1 cellular context compared by ENCODE assay signal in the genomic region with DNA sequence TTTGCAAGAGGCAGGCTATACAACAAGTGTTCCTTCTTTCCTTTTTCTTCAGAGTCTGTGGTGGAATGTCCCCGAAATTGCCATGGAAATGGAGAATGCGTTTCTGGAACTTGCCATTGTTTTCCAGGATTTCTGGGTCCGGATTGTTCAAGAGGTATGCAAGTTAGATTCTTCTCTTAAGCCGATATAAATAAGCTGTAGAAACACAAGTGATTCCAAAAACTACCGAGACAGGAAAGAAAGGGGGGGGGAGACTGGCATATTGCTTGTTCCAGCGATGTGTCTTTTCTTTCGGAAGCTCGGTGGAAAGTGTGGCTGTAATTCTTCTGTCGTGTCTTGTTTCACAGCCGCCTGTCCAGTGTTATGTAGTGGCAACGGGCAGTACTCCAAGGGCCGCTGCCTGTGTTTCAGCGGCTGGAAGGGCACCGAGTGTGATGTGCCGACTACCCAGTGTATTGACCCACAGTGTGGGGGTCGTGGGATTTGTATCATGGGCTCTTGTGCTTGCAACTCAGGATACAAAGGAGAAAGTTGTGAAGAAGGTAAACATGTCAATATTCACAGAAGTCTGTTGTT.
TF ChIP-seq lines count a peak whose summit lies in the region.

No MANE protein-coding gene starts in this region.

TF ChIP-seq in IMR-90, 13 proteins besides CTCF, POLR2A, EP300 and RAD21:
- TF ChIP-seq, protein P1, sequence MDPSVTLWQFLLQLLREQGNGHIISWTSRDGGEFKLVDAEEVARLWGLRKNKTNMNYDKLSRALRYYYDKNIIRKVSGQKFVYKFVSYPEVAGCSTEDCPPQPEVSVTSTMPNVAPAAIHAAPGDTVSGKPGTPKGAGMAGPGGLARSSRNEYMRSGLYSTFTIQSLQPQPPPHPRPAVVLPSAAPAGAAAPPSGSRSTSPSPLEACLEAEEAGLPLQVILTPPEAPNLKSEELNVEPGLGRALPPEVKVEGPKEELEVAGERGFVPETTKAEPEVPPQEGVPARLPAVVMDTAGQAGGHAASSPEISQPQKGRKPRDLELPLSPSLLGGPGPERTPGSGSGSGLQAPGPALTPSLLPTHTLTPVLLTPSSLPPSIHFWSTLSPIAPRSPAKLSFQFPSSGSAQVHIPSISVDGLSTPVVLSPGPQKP (IDR thresholded peaks at IDR 0.05; ENCODE audit: borderline replicate concordance, low read depth, low read length), result no peak
- TF ChIP-seq CHD1 (IDR thresholded peaks at IDR 0.05; ENCODE audit: low read depth, low read length) (no peak), BHLHE40 (IDR thresholded peaks at IDR 0.05; ENCODE audit: low read depth, low read length) (no peak), FOS (IDR thresholded peaks at IDR 0.05; ENCODE audit: low read depth, low read length) (no peak), RCOR1 (IDR thresholded peaks at IDR 0.05; ENCODE audit: insufficient replicate concordance, low read length) (no peak), MAZ (IDR thresholded peaks at IDR 0.05; ENCODE audit: borderline replicate concordance, low read depth, low read length) (no peak), RFX5 (IDR thresholded peaks at IDR 0.05; ENCODE audit: low read depth, low read length) (no peak), NFE2L2 (IDR thresholded peaks at IDR 0.05; ENCODE audit: low read depth, low read length) (no peak), CEBPB (IDR thresholded peaks at IDR 0.05; ENCODE audit: low read depth, low read length) (no peak), MXI1 (IDR thresholded peaks at IDR 0.05; ENCODE audit: borderline replicate concordance, low read depth, low read length) (no peak), MAFK (IDR thresholded peaks at IDR 0.05; ENCODE audit: low read depth, low read length) (no peak), SMC3 (IDR thresholded peaks at IDR 0.05; ENCODE audit: low read depth, low read length) (no peak)
- TF ChIP-seq, protein P2, sequence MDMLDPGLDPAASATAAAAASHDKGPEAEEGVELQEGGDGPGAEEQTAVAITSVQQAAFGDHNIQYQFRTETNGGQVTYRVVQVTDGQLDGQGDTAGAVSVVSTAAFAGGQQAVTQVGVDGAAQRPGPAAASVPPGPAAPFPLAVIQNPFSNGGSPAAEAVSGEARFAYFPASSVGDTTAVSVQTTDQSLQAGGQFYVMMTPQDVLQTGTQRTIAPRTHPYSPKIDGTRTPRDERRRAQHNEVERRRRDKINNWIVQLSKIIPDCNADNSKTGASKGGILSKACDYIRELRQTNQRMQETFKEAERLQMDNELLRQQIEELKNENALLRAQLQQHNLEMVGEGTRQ (IDR thresholded peaks at IDR 0.05; ENCODE audit: low read depth, low read length), result no peak
